12 cellular contexts compared by ENCODE assay signal in genomic region chr6:152634773-152635172, GRCh38. TPM values are rescaled to one million over a fixed set of nuclear protein-coding genes. Genes with fewer than 3 reads are reported as not detected.
DNase-seq lines count a peak whose midpoint lies in the region; ATAC-seq and TF ChIP-seq lines count a peak whose summit lies in the region.
"Had no signal": no experiment of that assay in that cellular context is flagged by ENCODE, and none has a peak within 500 bp of the region (broad histone marks: within the 10 kb centered on the region; RNA-seq: fewer than 3 reads in every experiment).

No MANE protein-coding gene starts in this region.

- peak overlapping the region; percentile 7; the same call in 1 of the 2 replicates for H3K4me3 ChIP-seq in GM12865 (ENCODE audit: low read depth, low read length)
- peak overlapping the region in 52 of 59 donors; percentile 14 to 84 (median 72) for H3K4me3 ChIP-seq in dorsolateral prefrontal cortex
- no peak overlapping the region for H3K4me3 ChIP-seq in sigmoid colon
- H3K4me3 ChIP-seq: right lobe of liver had no signal

- WGBS in sigmoid colon, 2 donors, result 49 to 64% methylated on average over 3 of the region's 3 CpGs

- H3K27ac ChIP-seq in dorsolateral prefrontal cortex (peak overlapping the region in 24 of 59 donors; percentile 19 to 96 (median 88)), sigmoid colon (no peak overlapping the region)
- H3K27ac ChIP-seq: breast epithelium, right lobe of liver had no signal

- ATAC-seq in GM19455 (IDR thresholded peaks at IDR 0.05; ENCODE audit: unreplicated experiment) (peak; percentile 76), HG03175 (IDR thresholded peaks at IDR 0.05; ENCODE audit: unreplicated experiment) (peak; percentile 68)
- ATAC-seq: stimulated activated naive B cell treated with anti-CD40 and anti-IgM and Interleukin-4, amounts not matched to agents 10 μg/mL and 1 μg/mL and 100 μg/mL, for 72 hours had no signal

- H3K36me3 ChIP-seq in sigmoid colon, result no peaks in the 10 kb centered on the region
- H3K36me3 ChIP-seq: breast epithelium, right lobe of liver had no signal

- H3K27me3 ChIP-seq in dorsolateral prefrontal cortex (no peaks in the 10 kb centered on the region), sigmoid colon (no peaks in the 10 kb centered on the region)

- TF ChIP-seq POLR2A in sigmoid colon (IDR thresholded peaks at IDR 0.05), result no peak

- no peaks in the 10 kb centered on the region for H3K9me3 ChIP-seq in sigmoid colon
- H3K9me3 ChIP-seq: breast epithelium, right lobe of liver had no signal

- intact Hi-C loops in dorsolateral prefrontal cortex (cut with DNase I), result loop anchor here (10.0 kb wide), 2 partner anchors 70 to 160 kb away; no protein-coding TSS in a partner anchor
- intact Hi-C loops in sigmoid colon (cut with DNase I), result no loop called here

- TF ChIP-seq EP300 in sigmoid colon (IDR thresholded peaks at IDR 0.05), result no peak

- DNase-seq in GM12865 (ENCODE audit: low read depth) (peak; percentile 85), dorsolateral prefrontal cortex (peak in 1 of 10 donors; percentile 46), DMS114 treated with DMSO at 0.1 percent for 48 hours (lab: John Stamatoyannopoulos, UW; ENCODE audit: unreplicated experiment) (no peak), NCI-H187 treated with DMSO at 0.1 percent for 48 hours (lab: John Stamatoyannopoulos, UW) (no peak), sigmoid colon (no peak), SW 1271 (lab: John Stamatoyannopoulos, UW) (no peak)
- DNase-seq: NCI-H1417; stimulated activated naive B cell treated with anti-CD40 and anti-IgM and Interleukin-4, amounts not matched to agents 10 μg/mL and 1 μg/mL and 100 μg/mL, for 72 hours had no signal

- TF ChIP-seq CTCF in GM12865 (IDR thresholded peaks at IDR 0.05; ENCODE audit: insufficient read depth, low read depth, low read length, missing control alignments) (no peak), dorsolateral prefrontal cortex (IDR thresholded peaks at IDR 0.05 in 54 of 56, conservative IDR thresholded peaks at IDR 0.05 in 2 of 56; ENCODE audit: low read depth in 1 of 56, partially characterized antibody in 56 of 56) (no peak), sigmoid colon (IDR thresholded peaks at IDR 0.05) (no peak)

- H3K4me1 ChIP-seq in sigmoid colon, result peaks cover 0 to 20% (median 10%) of the 10 kb centered on the region in 4 donors
- H3K4me1 ChIP-seq: breast epithelium had no signal

RNA-seq across cellular contexts. Expression of gene SYNE1, which starts 2.4 kb away (rescaled TPM):
- total RNA-seq in dorsolateral prefrontal cortex (100 to 1,000 TPM; 127 to 442 (median 306) TPM), sigmoid colon (100 to 1,000 TPM in 3 of 4 donors, 10 to 100 TPM in 1; 86.4 to 203 (median 130) TPM)
- polyA plus RNA-seq in sigmoid colon, result 10 to 100 TPM in 2 of 3 donors, 1 to 10 TPM in 1; 7.2 to 27.4 (median 12.0) TPM

Comparison
In these comparisons a context has a peak if more than half of its experiments do, and no peak if none do; other contexts are left out.
1. H3K4me3 ChIP-seq: peak in GM12865 (single experiment) and dorsolateral prefrontal cortex (52 of 59); none in sigmoid colon (0 of 4).